Comparison of ENCODE assay signal across 13 cellular contexts in the genomic region with DNA sequence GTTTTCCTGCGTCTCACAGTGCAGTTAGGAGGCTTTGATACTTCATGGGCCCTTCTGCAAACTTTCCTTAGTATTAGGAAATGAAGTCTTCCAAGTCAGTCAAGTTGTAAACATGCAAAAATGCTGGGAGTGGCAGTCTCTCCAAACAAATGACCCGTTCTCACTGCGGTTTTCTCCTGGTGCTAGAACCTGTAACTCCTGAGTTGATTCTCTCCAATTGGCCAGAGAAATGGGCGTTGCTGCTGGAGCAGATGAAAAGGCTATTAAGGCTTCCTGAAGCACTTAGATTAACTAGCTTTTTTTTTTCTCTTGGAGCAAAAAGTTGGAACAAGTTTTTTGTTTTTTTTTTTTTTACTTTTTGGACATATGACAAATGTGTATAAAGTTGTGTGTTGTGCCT.
DNase-seq lines count a peak whose midpoint lies in the region; ATAC-seq and TF ChIP-seq lines count a peak whose summit lies in the region.
"Had no signal": no experiment of that assay in that cellular context is flagged by ENCODE, and none has a peak within 500 bp of the region (broad histone marks: within the 10 kb centered on the region; RNA-seq: fewer than 3 reads in every experiment).

No MANE protein-coding gene starts in this region.

- H3K36me3 Mint-ChIP-seq in stimulated activated naive B cell treated with anti-CD40 and anti-IgM and Interleukin-4, amounts not matched to agents 10 μg/mL and 1 μg/mL and 100 μg/mL, for 72 hours, result no peaks in the 10 kb centered on the region
- H3K36me3 Mint-ChIP-seq in activated CD4-positive, alpha-beta memory T cell treated with anti-CD3 and anti-CD28 coated beads, Interleukin-2, amount 10 ng/mL, durations not matched to agents 7 days and 5 days (ENCODE audit: low read depth), result no peaks in the 10 kb centered on the region
- H3K36me3 Mint-ChIP-seq in activated T-cell treated with anti-CD3 and anti-CD28 coated beads, Interleukin-2, amount 50 U/mL, for 4 hours (ENCODE audit: insufficient read depth), result no peaks in the 10 kb centered on the region

- peaks cover 11 to 37% of the 10 kb centered on the region in 2 donors for H3K4me1 Mint-ChIP-seq in stimulated activated naive B cell treated with anti-CD40 and anti-IgM and Interleukin-4, amounts not matched to agents 10 μg/mL and 1 μg/mL and 100 μg/mL, for 72 hours
- peaks cover 13% of the 10 kb centered on the region for H3K4me1 Mint-ChIP-seq in activated CD4-positive, alpha-beta memory T cell treated with anti-CD3 and anti-CD28 coated beads, Interleukin-2, amount 10 ng/mL, durations not matched to agents 7 days and 5 days
- peaks cover 25% of the 10 kb centered on the region for H3K4me1 Mint-ChIP-seq in activated T-cell treated with anti-CD3 and anti-CD28 coated beads, Interleukin-2, amount 50 U/mL, for 4 hours (ENCODE audit: low read depth)
- H3K4me1 Mint-ChIP-seq: activated CD4-positive, alpha-beta T cell treated with anti-CD3 and anti-CD28 coated beads, Interleukin-2, amount 10 ng/mL, durations not matched to agents 24 days and 14 days had no signal

- no peaks in the 10 kb centered on the region for H3K36me3 ChIP-seq in MG63
- H3K36me3 ChIP-seq: heart left ventricle had no signal

- ATAC-seq in GM21723 (IDR thresholded peaks at IDR 0.05; ENCODE audit: unreplicated experiment), result no peak
- ATAC-seq in stimulated activated naive B cell treated with anti-CD40 and anti-IgM and Interleukin-4, amounts not matched to agents 10 μg/mL and 1 μg/mL and 100 μg/mL, for 72 hours (replicated peaks), result no peak
- no peak for ATAC-seq in activated T-cell treated with anti-CD3 and anti-CD28 coated beads, Interleukin-2, amount 50 U/mL, for 4 hours
- ATAC-seq: Panc1 had no signal

- H3K4me3 Mint-ChIP-seq in stimulated activated naive B cell treated with anti-CD40 and anti-IgM and Interleukin-4, amounts not matched to agents 10 μg/mL and 1 μg/mL and 100 μg/mL, for 72 hours, result no peak overlapping the region
- no peak overlapping the region for H3K4me3 Mint-ChIP-seq in activated CD4-positive, alpha-beta memory T cell treated with anti-CD3 and anti-CD28 coated beads, Interleukin-2, amount 10 ng/mL, durations not matched to agents 7 days and 5 days
- no peak overlapping the region for H3K4me3 Mint-ChIP-seq in activated T-cell treated with anti-CD3 and anti-CD28 coated beads, Interleukin-2, amount 50 U/mL, for 4 hours
- H3K4me3 Mint-ChIP-seq: activated CD4-positive, alpha-beta T cell treated with anti-CD3 and anti-CD28 coated beads, Interleukin-2, amount 10 ng/mL, durations not matched to agents 24 days and 14 days had no signal

- POLR2A ChIA-PET in activated CD4-positive, alpha-beta memory T cell treated with anti-CD3 and anti-CD28 coated beads, Interleukin-2, amount 10 ng/mL, durations not matched to agents 7 days and 5 days (lab: Charles Lee), result interaction anchor here (0.6 kb wide), 1 partner anchor 636 kb away, joined by 3 read pairs; no protein-coding TSS in a partner anchor

- H3K9me3 Mint-ChIP-seq in stimulated activated naive B cell treated with anti-CD40 and anti-IgM and Interleukin-4, amounts not matched to agents 10 μg/mL and 1 μg/mL and 100 μg/mL, for 72 hours, result no peaks in the 10 kb centered on the region
- H3K9me3 Mint-ChIP-seq in activated CD4-positive, alpha-beta memory T cell treated with anti-CD3 and anti-CD28 coated beads, Interleukin-2, amount 10 ng/mL, durations not matched to agents 7 days and 5 days, result no peaks in the 10 kb centered on the region
- no peaks in the 10 kb centered on the region for H3K9me3 Mint-ChIP-seq in activated T-cell treated with anti-CD3 and anti-CD28 coated beads, Interleukin-2, amount 50 U/mL, for 4 hours
- H3K9me3 Mint-ChIP-seq: activated CD4-positive, alpha-beta T cell treated with anti-CD3 and anti-CD28 coated beads, Interleukin-2, amount 10 ng/mL, durations not matched to agents 24 days and 14 days had no signal

- DNase-seq in AG20443 (ENCODE audit: low spot score) (peak; percentile 55), MG63 (peak; percentile 62), epithelial cell of esophagus (ENCODE audit: low read depth) (peak; percentile 96), midbrain (lab: John Stamatoyannopoulos, UW) (peak; percentile 33)
- no peak for DNase-seq in stimulated activated naive B cell treated with anti-CD40 and anti-IgM and Interleukin-4, amounts not matched to agents 10 μg/mL and 1 μg/mL and 100 μg/mL, for 72 hours
- DNase-seq in activated CD4-positive, alpha-beta memory T cell treated with anti-CD3 and anti-CD28 coated beads, Interleukin-2, amount 10 ng/mL, durations not matched to agents 7 days and 5 days, result no peak
- no peak for DNase-seq in activated T-cell treated with anti-CD3 and anti-CD28 coated beads, Interleukin-2, amount 50 U/mL, for 4 hours
- DNase-seq: activated CD4-positive, alpha-beta T cell treated with anti-CD3 and anti-CD28 coated beads, Interleukin-2, amount 10 ng/mL, durations not matched to agents 24 days and 14 days; H7; heart left ventricle; NCI-H1694 had no signal

- CTCF ChIA-PET in activated CD4-positive, alpha-beta memory T cell treated with anti-CD3 and anti-CD28 coated beads, Interleukin-2, amount 10 ng/mL, durations not matched to agents 7 days and 5 days (lab: Charles Lee), result no interaction called here

- TF ChIP-seq CTCF in epithelial cell of esophagus (IDR thresholded peaks at IDR 0.05; ENCODE audit: insufficient read depth, low read depth, low read length, missing control alignments), result peak; percentile 15

- H3K4me3 ChIP-seq in MG63 (no peak overlapping the region), epithelial cell of esophagus (ENCODE audit: low read length) (no peak overlapping the region)

- no peaks in the 10 kb centered on the region for H3K9me3 ChIP-seq in MG63
- H3K9me3 ChIP-seq: heart left ventricle had no signal

- H3K27me3 Mint-ChIP-seq in stimulated activated naive B cell treated with anti-CD40 and anti-IgM and Interleukin-4, amounts not matched to agents 10 μg/mL and 1 μg/mL and 100 μg/mL, for 72 hours, result no peaks in the 10 kb centered on the region
- H3K27me3 Mint-ChIP-seq in activated CD4-positive, alpha-beta memory T cell treated with anti-CD3 and anti-CD28 coated beads, Interleukin-2, amount 10 ng/mL, durations not matched to agents 7 days and 5 days, result no peaks in the 10 kb centered on the region
- H3K27me3 Mint-ChIP-seq in activated T-cell treated with anti-CD3 and anti-CD28 coated beads, Interleukin-2, amount 50 U/mL, for 4 hours (ENCODE audit: low read depth), result no peaks in the 10 kb centered on the region
- H3K27me3 Mint-ChIP-seq: activated CD4-positive, alpha-beta T cell treated with anti-CD3 and anti-CD28 coated beads, Interleukin-2, amount 10 ng/mL, durations not matched to agents 24 days and 14 days had no signal

- no peak overlapping the region for H3K27ac Mint-ChIP-seq in stimulated activated naive B cell treated with anti-CD40 and anti-IgM and Interleukin-4, amounts not matched to agents 10 μg/mL and 1 μg/mL and 100 μg/mL, for 72 hours
- no peak overlapping the region for H3K27ac Mint-ChIP-seq in activated CD4-positive, alpha-beta memory T cell treated with anti-CD3 and anti-CD28 coated beads, Interleukin-2, amount 10 ng/mL, durations not matched to agents 7 days and 5 days
- H3K27ac Mint-ChIP-seq: activated CD4-positive, alpha-beta T cell treated with anti-CD3 and anti-CD28 coated beads, Interleukin-2, amount 10 ng/mL, durations not matched to agents 24 days and 14 days had no signal

- H3K27me3 ChIP-seq in MG63, result no peaks in the 10 kb centered on the region
- H3K27me3 ChIP-seq: heart left ventricle had no signal

Comparison
In these comparisons a context has a peak if more than half of its experiments do, and no peak if none do; other contexts are left out.
1. DNase-seq: peak in AG20443 (single experiment), MG63 (single experiment), epithelial cell of esophagus (single experiment) and midbrain (single experiment); none in stimulated activated naive B cell treated with anti-CD40 and anti-IgM and Interleukin-4, amounts not matched to agents 10 μg/mL and 1 μg/mL and 100 μg/mL, for 72 hours (single experiment), activated CD4-positive, alpha-beta memory T cell treated with anti-CD3 and anti-CD28 coated beads, Interleukin-2, amount 10 ng/mL, durations not matched to agents 7 days and 5 days (single experiment) and activated T-cell treated with anti-CD3 and anti-CD28 coated beads, Interleukin-2, amount 50 U/mL, for 4 hours (single experiment).